ENCODE assay signal across 14 cellular contexts in genomic region chr4:80307183-80307735, GRCh38. TPM values are rescaled to one million over a fixed set of nuclear protein-coding genes. Genes with fewer than 3 reads are reported as not detected.
DNase-seq lines count a peak whose midpoint lies in the region; ATAC-seq lines count a peak whose summit lies in the region.
"Had no signal": no experiment of that assay in that cellular context is flagged by ENCODE, and none has a peak within 500 bp of the region (broad histone marks: within the 10 kb centered on the region; RNA-seq: fewer than 3 reads in every experiment).

No MANE protein-coding gene starts in this region.

- no peak for ATAC-seq in GM18907 (IDR thresholded peaks at IDR 0.05; ENCODE audit: unreplicated experiment)
- no peak for ATAC-seq in GM21717 (IDR thresholded peaks at IDR 0.05; ENCODE audit: unreplicated experiment)
- ATAC-seq: activated CD8-positive, alpha-beta memory T cell treated with anti-CD3 and anti-CD28 coated beads, Interleukin-2, amount 10 ng/mL, durations not matched to agents 7 days and 5 days had no signal

- no peaks in the 10 kb centered on the region for H3K4me1 Mint-ChIP-seq in immature natural killer cell
- H3K4me1 Mint-ChIP-seq: activated CD8-positive, alpha-beta memory T cell treated with anti-CD3 and anti-CD28 coated beads, Interleukin-2, amount 10 ng/mL, durations not matched to agents 7 days and 5 days had no signal

- no peaks in the 10 kb centered on the region for H3K36me3 Mint-ChIP-seq in immature natural killer cell
- H3K36me3 Mint-ChIP-seq: activated CD8-positive, alpha-beta memory T cell treated with anti-CD3 and anti-CD28 coated beads, Interleukin-2, amount 10 ng/mL, durations not matched to agents 7 days and 5 days had no signal

- no peak overlapping the region for H3K4me3 Mint-ChIP-seq in immature natural killer cell
- H3K4me3 Mint-ChIP-seq: activated CD8-positive, alpha-beta memory T cell treated with anti-CD3 and anti-CD28 coated beads, Interleukin-2, amount 10 ng/mL, durations not matched to agents 7 days and 5 days had no signal

- peak; percentile 11 for DNase-seq in COLO668 (lab: John Stamatoyannopoulos, UW; ENCODE audit: unreplicated experiment)
- peak; percentile 28 for DNase-seq in NCI-H1092 (lab: John Stamatoyannopoulos, UW)
- peak; percentile 88 for DNase-seq in RKO (ENCODE audit: low spot score)
- DNase-seq in iris pigment epithelial cell (ENCODE audit: low read depth): peak; percentile 64
- no peak for DNase-seq in immature natural killer cell
- no peak for DNase-seq in activated effector memory CD4-positive, alpha-beta T cell treated with Interleukin-2 at 50 U/mL for 16 hours
- DNase-seq: activated CD8-positive, alpha-beta memory T cell treated with anti-CD3 and anti-CD28 coated beads, Interleukin-2, amount 10 ng/mL, durations not matched to agents 7 days and 5 days; Caco-2; colonic mucosa; KBM-7; pancreas; SW 1271 had no signal

- no peak overlapping the region for H3K27ac Mint-ChIP-seq in immature natural killer cell
- H3K27ac Mint-ChIP-seq: activated CD8-positive, alpha-beta memory T cell treated with anti-CD3 and anti-CD28 coated beads, Interleukin-2, amount 10 ng/mL, durations not matched to agents 7 days and 5 days had no signal

- peaks cover 0 to 1% (median 0%) of the 10 kb centered on the region in 6 donors for H3K9me3 Mint-ChIP-seq in immature natural killer cell

- H3K27me3 Mint-ChIP-seq in immature natural killer cell (ENCODE audit: low read depth in 3 of 3): peaks cover 0 to 8% (median 0%) of the 10 kb centered on the region in 3 donors

RNA-seq across cellular contexts. Expression of gene CFAP299, which starts 28.3 kb away (rescaled TPM):
- polyA plus RNA-seq in immature natural killer cell: under 1 TPM in 1 of 3 donors, not detected in 2; 0.72 TPM

RNA-seq across cellular contexts. Expression of gene FGF5, which starts 40.8 kb away (rescaled TPM):
- polyA plus RNA-seq in immature natural killer cell: not detected
- polyA plus RNA-seq: pancreas had no signal

Comparison
In these comparisons a context has a peak if more than half of its experiments do, and no peak if none do; other contexts are left out.
1. DNase-seq: peak in COLO668 (single experiment), NCI-H1092 (single experiment), RKO (single experiment) and iris pigment epithelial cell (single experiment); none in immature natural killer cell (0 of 3) and activated effector memory CD4-positive, alpha-beta T cell treated with Interleukin-2 at 50 U/mL for 16 hours (single experiment).